In genomic region chr17:83073389-83074063, GRCh38 we compare ENCODE assay signal across 13 cellular contexts. TPM values are rescaled to one million over a fixed set of nuclear protein-coding genes. Genes with fewer than 3 reads are reported as not detected.
DNase-seq lines count a peak whose midpoint lies in the region; ATAC-seq, FAIRE-seq and TF ChIP-seq lines count a peak whose summit lies in the region.
"Had no signal": no experiment of that assay in that cellular context is flagged by ENCODE, and none has a peak within 500 bp of the region (broad histone marks: within the 10 kb centered on the region; RNA-seq: fewer than 3 reads in every experiment).

No MANE protein-coding gene starts in this region.

- no TSS peak for BruUV-seq in HepG2 (replicated peaks; lab: Mats Ljungman, UMichigan)

- 9% methylated on average over 21 of the region's 32 CpGs for WGBS in HepG2 (ENCODE audit: low lambda C conversion rate)
- no CpG with 5 or more reads among the region's 32 CpGs for WGBS in right lobe of liver (ENCODE audit: insufficient coverage, low coverage, low lambda C conversion rate, missing lambda C conversion rate)

- no peak; the same call in 2 of the 3 replicates for ATAC-seq in HepG2
- no peak for ATAC-seq in right lobe of liver
- ATAC-seq in left colon: peak; percentile 91
- ATAC-seq in GM18505 (IDR thresholded peaks at IDR 0.05; ENCODE audit: unreplicated experiment): no peak
- no peak for ATAC-seq in HG02623 (IDR thresholded peaks at IDR 0.05; ENCODE audit: unreplicated experiment)
- ATAC-seq in GM21390 (IDR thresholded peaks at IDR 0.05; ENCODE audit: unreplicated experiment): no peak
- ATAC-seq in HG03457 (IDR thresholded peaks at IDR 0.05; ENCODE audit: unreplicated experiment): no peak

- TF ChIP-seq POLR2A in HepG2 (IDR thresholded peaks at IDR 0.05; ENCODE audit: insufficient read depth in 1 of 2, low read depth in 2 of 2, low read length in 2 of 2): no peak
- TF ChIP-seq POLR2A in right lobe of liver (IDR thresholded peaks at IDR 0.05): no peak
- no peak for TF ChIP-seq POLR2A in GM18505 (IDR thresholded peaks at IDR 0.05; ENCODE audit: borderline replicate concordance, extremely low read depth, insufficient read depth, insufficient read length)

- H3K4me3 Mint-ChIP-seq in astrocyte (ENCODE audit: unreplicated experiment): no peak overlapping the region
- H3K4me3 Mint-ChIP-seq: naive B cell had no signal

- peaks cover 10% of the 10 kb centered on the region; the same call in 1 of the 2 replicates for H4K20me1 ChIP-seq in HepG2 (ENCODE audit: insufficient read depth, low read length)
- no peaks in the 10 kb centered on the region for H4K20me1 ChIP-seq in astrocyte (ENCODE audit: insufficient read depth, low read length)

- DNase-seq in HepG2 (ENCODE audit: low spot score): no peak
- DNase-seq in right lobe of liver: no peak
- DNase-seq in astrocyte (ENCODE audit: low read depth): peak; percentile 36
- DNase-seq in left colon: peak; percentile 80 to 92
- DNase-seq: activated CD4-positive, alpha-beta T cell treated with anti-CD3 and anti-CD28 coated beads for 1 hour; activated naive CD4-positive, alpha-beta T cell; hypothalamus; naive B cell; RPMI8226 had no signal

- H3K9ac ChIP-seq in HepG2 (ENCODE audit: insufficient read depth, low read depth, low read length): no peak overlapping the region
- no peak overlapping the region for H3K9ac ChIP-seq in astrocyte (ENCODE audit: low read length)

- intact Hi-C loops in HepG2 (cut with micrococcal nuclease; ENCODE audit: unreplicated experiment) (no loop called here), right lobe of liver (cut with DNase I) (no loop called here), left colon (cut with DNase I, micrococcal nuclease) (no loop called here)

- peaks cover 6% of the 10 kb centered on the region for H3K4me1 ChIP-seq in HepG2 (ENCODE audit: insufficient read depth, low read length)
- no peaks in the 10 kb centered on the region for H3K4me1 ChIP-seq in right lobe of liver
- peaks cover 3% of the 10 kb centered on the region for H3K4me1 ChIP-seq in astrocyte (ENCODE audit: insufficient read depth, low read length)

- no peaks in the 10 kb centered on the region for H3K9me3 Mint-ChIP-seq in astrocyte (ENCODE audit: unreplicated experiment)
- H3K9me3 Mint-ChIP-seq: naive B cell had no signal

- in situ Hi-C loops in HepG2 (cut with HindIII; ENCODE audit: extremely low pct_ligation_motif_present, low pct_unique_long_range_greater_than_20kb): no loop called here

- no peak for TF ChIP-seq RAD21 in HepG2 (CRISPR knock-in tag; IDR thresholded peaks at IDR 0.05)

- no peak for FAIRE-seq in HepG2 (lab: Jason Lieb, UNC)
- FAIRE-seq in astrocyte (lab: Jason Lieb, UNC): no peak

- H3K4me3 ChIP-seq in HepG2 (replicated peaks in 1 of 3; ENCODE audit: insufficient read depth in 1 of 3, low read depth in 2 of 3, low read length in 3 of 3) (no peak overlapping the region; a peak in 1 of 6 replicates), right lobe of liver (no peak overlapping the region), astrocyte (ENCODE audit: insufficient read depth, low read depth, low read length) (no peak overlapping the region)

- peaks cover 37% of the 10 kb centered on the region for H3K27me3 Mint-ChIP-seq in astrocyte (ENCODE audit: low read depth, unreplicated experiment)

- no peaks in the 10 kb centered on the region for H3K9me3 ChIP-seq in HepG2 (ENCODE audit: low read length)
- H3K9me3 ChIP-seq in right lobe of liver: no peaks in the 10 kb centered on the region
- H3K9me3 ChIP-seq in astrocyte (ENCODE audit: insufficient read depth, low read depth, low read length): no peaks in the 10 kb centered on the region

- H3K36me3 ChIP-seq in HepG2 (replicated peaks in 1 of 2; ENCODE audit: control insufficient read depth in 1 of 2, insufficient read depth in 2 of 2, low read length in 2 of 2) (no peaks in the 10 kb centered on the region), right lobe of liver (no peaks in the 10 kb centered on the region), astrocyte (ENCODE audit: insufficient read depth, low read length) (no peaks in the 10 kb centered on the region)

- no peaks in the 10 kb centered on the region for H3K36me3 Mint-ChIP-seq in astrocyte (ENCODE audit: low read depth, unreplicated experiment)
- H3K36me3 Mint-ChIP-seq: naive B cell had no signal

- CTCF ChIA-PET in HepG2 (lab: Yijun Ruan, JAX; ENCODE audit: low intra/inter-chr PET ratio, low total read pairs): no interaction called here

- H2AFZ ChIP-seq in HepG2 (ENCODE audit: low read length) (no peak overlapping the region), astrocyte (ENCODE audit: low read depth, low read length) (no peak overlapping the region)

- TF ChIP-seq CTCF in HepG2 (CRISPR knock-in tag; IDR thresholded peaks at IDR 0.05) (peak; percentile 37; the same call in 1 of the 2 replicates), right lobe of liver (IDR thresholded peaks at IDR 0.05) (no peak), astrocyte (IDR thresholded peaks at IDR 0.05; ENCODE audit: insufficient read depth, low read depth, low read length) (no peak)

- H3K4me2 ChIP-seq in HepG2 (ENCODE audit: low read depth, low read length) (peak overlapping the region; percentile 28), astrocyte (ENCODE audit: low read length) (no peak overlapping the region)

- no peak overlapping the region for H3K27ac Mint-ChIP-seq in astrocyte (ENCODE audit: unreplicated experiment)
- H3K27ac Mint-ChIP-seq: naive B cell had no signal

- POLR2A ChIA-PET in HepG2 (lab: Yijun Ruan, JAX): no interaction called here

- TF ChIP-seq EP300 in HepG2 (IDR thresholded peaks at IDR 0.05; ENCODE audit: low read depth in 2 of 2, low read length in 2 of 2) (no peak), HepG2 (CRISPR knock-in tag; IDR thresholded peaks at IDR 0.05; ENCODE audit: borderline replicate concordance) (no peak)

- no peaks in the 10 kb centered on the region for H3K4me1 Mint-ChIP-seq in astrocyte (ENCODE audit: low read depth, unreplicated experiment)

- H3K27ac ChIP-seq in HepG2 (ENCODE audit: extremely low read length, insufficient read depth, low read length): no peak overlapping the region
- no peak overlapping the region for H3K27ac ChIP-seq in right lobe of liver
- no peak overlapping the region for H3K27ac ChIP-seq in astrocyte (ENCODE audit: low read depth, low read length)

- no peaks in the 10 kb centered on the region for H3K79me2 ChIP-seq in HepG2 (ENCODE audit: insufficient read depth, low read length)
- H3K79me2 ChIP-seq in astrocyte (ENCODE audit: insufficient read depth, low read length): no peaks in the 10 kb centered on the region

- H3K27me3 ChIP-seq in HepG2 (ENCODE audit: control insufficient read depth in 1 of 2, insufficient read depth in 2 of 2, low read length in 2 of 2) (peaks cover 57 to 96% of the 10 kb centered on the region in 2 experiments), right lobe of liver (no peaks in the 10 kb centered on the region), astrocyte (ENCODE audit: insufficient read depth, low read length) (peaks cover 5% of the 10 kb centered on the region)

TF ChIP-seq in HepG2, 621 proteins besides CTCF, POLR2A, EP300 and RAD21 (continues in another document):
- TF ChIP-seq ZSCAN31 (CRISPR knock-in tag; IDR thresholded peaks at IDR 0.05; ENCODE audit: low read depth): no peak
- no peak for TF ChIP-seq ARNTL (CRISPR knock-in tag; IDR thresholded peaks at IDR 0.05)
- TF ChIP-seq RBAK (CRISPR knock-in tag; IDR thresholded peaks at IDR 0.05): no peak
- TF ChIP-seq ZNF180 (CRISPR knock-in tag; IDR thresholded peaks at IDR 0.05; ENCODE audit: borderline replicate concordance, low read depth): no peak
- 0 out of 2 replicates have a peak, but pooled peaks have one; percentile 50 for TF ChIP-seq HNRNPL (IDR thresholded peaks at IDR 0.05; ENCODE audit: low read depth, low read length)
- peak; percentile 26; the same call in 1 of the 2 replicates for TF ChIP-seq GABPB1 (CRISPR knock-in tag; IDR thresholded peaks at IDR 0.05)
- TF ChIP-seq ADNP (CRISPR knock-in tag; IDR thresholded peaks at IDR 0.05): no peak

RNA-seq across cellular contexts. Expression of gene METRNL, which starts 5.9 kb away (rescaled TPM):
- total RNA-seq in HepG2 (2016; rRNA removed; fragmentation: Illumina TruSeq; extraction: Trizol) (0.66 and 1.2 TPM in 2 replicates), right lobe of liver (10 to 100 TPM in 1 of 6 experiments, 1 to 10 TPM in 5; 2.3 to 18.6 (median 5.9) TPM), astrocyte (28.3 and 36.7 TPM in 2 replicates), left colon (100 to 1,000 TPM in 1 of 2 donors, 10 to 100 TPM in 1; 96.7 to 133 TPM)
- 0.81 and 1.1 TPM in 2 replicates for total RNA-seq in HepG2 (2016; cell fraction: cytosol; rRNA removed; fragmentation: Illumina TruSeq; extraction: Trizol; ENCODE audit: low read depth)
- 0.56 and 1.0 TPM in 2 replicates for total RNA-seq in HepG2 (2016; cell fraction: insoluble cytoplasmic fraction; rRNA removed; fragmentation: Illumina TruSeq; extraction: Trizol)
- 1.7 and 2.2 TPM in 2 replicates for total RNA-seq in HepG2 (2016; cell fraction: membrane; rRNA removed; fragmentation: Illumina TruSeq; extraction: Trizol)
- total RNA-seq in HepG2 (2016; cell fraction: nucleus; rRNA removed; fragmentation: Illumina TruSeq; extraction: Trizol): 0.31 TPM in 1 of 2 replicates, not detected in the other
- 0.84 and 1.4 TPM in 2 replicates for polyA plus RNA-seq in HepG2 (2011; rRNA removed)
- 2.1 and 2.5 TPM in 2 replicates for polyA plus RNA-seq in HepG2 (2011; cell fraction: cytosol; rRNA removed)
- polyA plus RNA-seq in HepG2 (2011; cell fraction: nucleus; rRNA removed): 1.2 and 1.8 TPM in 2 replicates
- 0.23 and 0.79 TPM in 2 replicates for polyA plus RNA-seq in HepG2 (2012)
- polyA plus RNA-seq in HepG2 (2016; cell fraction: cytosol; fragmentation: Illumina TruSeq; extraction: Trizol; ENCODE audit: low read depth): 1.1 and 1.2 TPM in 2 replicates
- 0.69 and 0.92 TPM in 2 replicates for polyA plus RNA-seq in HepG2 (2016; cell fraction: insoluble cytoplasmic fraction; fragmentation: Illumina TruSeq; extraction: Trizol; ENCODE audit: low read depth)
- 2.1 TPM in 2 replicates for polyA plus RNA-seq in HepG2 (2016; cell fraction: membrane; fragmentation: Illumina TruSeq; extraction: Trizol; ENCODE audit: low read depth)
- polyA plus RNA-seq in HepG2 (2016; cell fraction: nucleus; fragmentation: Illumina TruSeq; extraction: Trizol; ENCODE audit: insufficient read depth, low read depth): 1.2 and 1.3 TPM in 2 replicates
- 2.5 and 12.3 TPM in 2 replicates for polyA minus RNA-seq in HepG2 (2011; rRNA and poly(A)+ RNA removed; ENCODE audit: low replicate concordance)
- 2.9 and 4.6 TPM in 2 replicates for polyA minus RNA-seq in HepG2 (2011; cell fraction: cytosol; rRNA and poly(A)+ RNA removed)
- polyA minus RNA-seq in HepG2 (2011; cell fraction: nucleus; rRNA and poly(A)+ RNA removed): 0.87 and 1.4 TPM in 2 replicates

Comparison
In these comparisons a context has a peak if more than half of its experiments do, and no peak if none do; other contexts are left out.
1. DNase-seq: peak in astrocyte (single experiment) and left colon (2 of 2); none in HepG2 (single experiment) and right lobe of liver (0 of 3).